ENCODE assay signal across 8 cellular contexts in genomic region chr15:66356359-66357236, GRCh38. TPM values are rescaled to one million over a fixed set of nuclear protein-coding genes. Genes with fewer than 3 reads are reported as not detected.
DNase-seq lines count a peak whose midpoint lies in the region; ATAC-seq, FAIRE-seq and TF ChIP-seq lines count a peak whose summit lies in the region.

TIPIN (minus strand) TSS chr15:66356685; CDS start chr15:66352947, 3,738 bp downstream.

- H3K4me1 ChIP-seq in right atrium auricular region: peaks cover 0 to 14% of the 10 kb centered on the region in 2 donors
- peaks cover 3% of the 10 kb centered on the region for H3K4me1 ChIP-seq in psoas muscle

- peak; percentile 85 for TF ChIP-seq POLR2A in GM18505 (IDR thresholded peaks at IDR 0.05; ENCODE audit: borderline replicate concordance, extremely low read depth, insufficient read depth, insufficient read length)

- no peaks in the 10 kb centered on the region for H3K9me3 ChIP-seq in right atrium auricular region
- H3K9me3 ChIP-seq in psoas muscle: no peaks in the 10 kb centered on the region

- H3K27ac ChIP-seq in right atrium auricular region: peak within 1 kb of the TSS; percentile 76 to 77
- peak within 1 kb of the TSS; percentile 64 for H3K27ac ChIP-seq in psoas muscle

- DNase-seq in NCI-H187 treated with DMSO at 0.1 percent for 48 hours (lab: John Stamatoyannopoulos, UW): peak; percentile 21
- peak; percentile 91 to 98 (median 94) for DNase-seq in T-helper 2 cell
- DNase-seq in anterior cingulate cortex (lab: John Stamatoyannopoulos, UW): peak; percentile 21 to 94 (median 79)
- DNase-seq in right atrium auricular region (ENCODE audit: low spot score): peak; percentile 93
- peak; percentile 95 to 97 for DNase-seq in psoas muscle
- peak; percentile 100 for DNase-seq in urothelium cell line (ENCODE audit: low spot score)

- peak; percentile 94 for ATAC-seq in GM18505 (IDR thresholded peaks at IDR 0.05; ENCODE audit: unreplicated experiment)
- peak; percentile 95 for ATAC-seq in HG02970 (IDR thresholded peaks at IDR 0.05; ENCODE audit: low FRiP score, unreplicated experiment)
- peak; percentile 96 to 100 (median 99) for ATAC-seq in psoas muscle

- peak within 1 kb of the TSS; percentile 50 to 67 for H3K4me3 ChIP-seq in right atrium auricular region
- H3K4me3 ChIP-seq in psoas muscle: peak within 1 kb of the TSS; percentile 76

- H3K36me3 ChIP-seq in right atrium auricular region (no peaks in the 10 kb centered on the region), psoas muscle (ENCODE audit: insufficient read depth in 1 of 2, low read depth in 1 of 2) (peaks cover 0 to 12% of the 10 kb centered on the region in 2 donors)

- no peak for TF ChIP-seq CTCF in right atrium auricular region (IDR thresholded peaks at IDR 0.05)
- TF ChIP-seq CTCF in psoas muscle (IDR thresholded peaks at IDR 0.05): no peak

- intact Hi-C loops in psoas muscle (cut with DNase I): loop anchor here in 1 of 2 donors (10.0 kb wide), 1 partner anchor 138 kb away; the partner anchor contains the start of gene SNAPC5

- FAIRE-seq in urothelium cell line (lab: Jason Lieb, UNC): peak; percentile 68

- H3K27me3 ChIP-seq in right atrium auricular region (no peaks in the 10 kb centered on the region), psoas muscle (ENCODE audit: insufficient read depth in 3 of 3, low read length in 2 of 3) (no peaks in the 10 kb centered on the region)

- 5% methylated on average over 50 to 51 of the region's 51 CpGs for WGBS in psoas muscle, 3 donors

RNA-seq across cellular contexts. Expression of gene TIPIN, which starts in this region (rescaled TPM):
- total RNA-seq in right atrium auricular region (1 to 10 TPM; 1.4 to 5.7 TPM), psoas muscle (1 to 10 TPM; 3.1 to 4.9 (median 3.5) TPM)
- polyA plus RNA-seq in psoas muscle: 1 to 10 TPM; 6.7 to 7.5 (median 7.3) TPM

Comparison
In these comparisons a context has a peak if more than half of its experiments do, and no peak if none do; other contexts are left out.
1. Peak in every context shown above with its lines: DNase-seq, ATAC-seq, H3K4me3 ChIP-seq and H3K27ac ChIP-seq.
2. DNase-seq: peak in every context shown above with its lines; median percentile 100 in urothelium cell line; 96 in psoas muscle; 94 in T-helper 2 cell; 93 in right atrium auricular region; 79 in anterior cingulate cortex; 21 in NCI-H187 treated with DMSO at 0.1 percent for 48 hours.